ENCODE assay signal across 8 cellular contexts in genomic region chr11:45771194-45771941, GRCh38.
A peak's percentile ranks its signal among the peaks of the same experiment; 100 is the strongest.
DNase-seq lines count a peak whose midpoint lies in the region; ATAC-seq lines count a peak whose summit lies in the region.

No MANE protein-coding gene starts in this region.

- in situ Hi-C loops in ACHN (cut with HindIII; ENCODE audit: low pct_ligation_motif_present, low pct_unique_long_range_greater_than_20kb, low sequenced_read_pairs), result no loop called here

- peak; percentile 72 for ATAC-seq in GM18511 (IDR thresholded peaks at IDR 0.05; ENCODE audit: unreplicated experiment)
- ATAC-seq in HG03103 (IDR thresholded peaks at IDR 0.05; ENCODE audit: low read depth, unreplicated experiment), result peak; percentile 53

- DNase-seq in ACHN, result peak; percentile 52
- peak; percentile 60 for DNase-seq in NCI-H345 treated with DMSO at 0.1 percent for 48 hours (lab: John Stamatoyannopoulos, UW; ENCODE audit: unreplicated experiment)
- peak; percentile 83 to 85 for DNase-seq in activated CD4-positive, alpha-beta T cell treated with anti-CD3 and anti-CD28 coated beads, Interleukin-2, amount 50 U/mL, for 48 hours
- peak; percentile 66 for DNase-seq in effector CD4-positive, alpha-beta T cell
- peak; percentile 75 for DNase-seq in medulla oblongata (ENCODE audit: extremely low spot score)
- peak; percentile 41 to 67 (median 52) for DNase-seq in stimulated activated CD4-positive, alpha-beta T cell treated with anti-CD3 and anti-CD28 coated beads, TNF-alpha, amount 100 ng/mL, for 48 hours (ENCODE audit: low read depth in 3 of 3)

Comparison
In these comparisons a context has a peak if more than half of its experiments do, and no peak if none do; other contexts are left out.
1. Peak in every context shown above with its lines: DNase-seq and ATAC-seq.